8 cellular contexts compared by ENCODE assay signal in genomic region chr4:83548151-83548905, GRCh38. TPM values are rescaled to one million over a fixed set of nuclear protein-coding genes. Genes with fewer than 3 reads are reported as not detected.
DNase-seq lines count a peak whose midpoint lies in the region; ATAC-seq, FAIRE-seq and TF ChIP-seq lines count a peak whose summit lies in the region.

No MANE protein-coding gene starts in this region.

- H3K36me3 Mint-ChIP-seq in mesothelial cell of epicardium = no peaks in the 10 kb centered on the region

- TF ChIP-seq CTCF in breast epithelium (IDR thresholded peaks at IDR 0.05) = no peak
- no peak for TF ChIP-seq CTCF in mesothelial cell of epicardium (IDR thresholded peaks at IDR 0.05; ENCODE audit: unreplicated experiment)

- peak overlapping the region in 1 of 2 donors; percentile 54 for H3K27ac ChIP-seq in breast epithelium

- ATAC-seq in HG02571 (IDR thresholded peaks at IDR 0.05; ENCODE audit: unreplicated experiment) = peak; percentile 90
- peak; percentile 92 for ATAC-seq in stimulated activated naive CD8-positive, alpha-beta T cell treated with anti-CD3 and anti-CD28 coated beads, Interleukin-15, Interleukin-2, amounts not matched to agents 100 U/mL and 50 U/mL, for 24 hours

- H3K4me3 Mint-ChIP-seq in mesothelial cell of epicardium = no peak overlapping the region

- intact Hi-C loops in breast epithelium (cut with DNase I; ENCODE audit: low total_unique reads) = no loop called here

- H3K27ac Mint-ChIP-seq in mesothelial cell of epicardium = peak overlapping the region; percentile 22

- H3K27me3 ChIP-seq in breast epithelium = no peaks in the 10 kb centered on the region

- FAIRE-seq in GM12891 (lab: Jason Lieb, UNC) = peak; percentile 97

- H3K9me3 Mint-ChIP-seq in mesothelial cell of epicardium = no peaks in the 10 kb centered on the region

- TF ChIP-seq POLR2A in GM12891 (IDR thresholded peaks at IDR 0.05; ENCODE audit: low read depth, low read length) = no peak
- TF ChIP-seq POLR2A in breast epithelium (IDR thresholded peaks at IDR 0.05) = no peak

- H3K4me1 Mint-ChIP-seq in mesothelial cell of epicardium = no peaks in the 10 kb centered on the region

- DNase-seq in GM12891 (ENCODE audit: insufficient read length, low spot score) (no peak), MV-4-11 (lab: John Stamatoyannopoulos, UW) (peak; percentile 96), UCSD-AML1 (lab: John Stamatoyannopoulos, UW; ENCODE audit: unreplicated experiment) (peak; percentile 81), breast epithelium (ENCODE audit: low spot score in 2 of 2) (peak; percentile 68 to 76), mesothelial cell of epicardium (ENCODE audit: low spot score in 2 of 2, unreplicated experiment in 2 of 2) (no peak), cortex of kidney (lab: John Stamatoyannopoulos, UW) (no peak)
- peak; percentile 72 for DNase-seq in stimulated activated naive CD8-positive, alpha-beta T cell treated with anti-CD3 and anti-CD28 coated beads, Interleukin-15, Interleukin-2, amounts not matched to agents 100 U/mL and 50 U/mL, for 24 hours

- H3K4me1 ChIP-seq in breast epithelium = no peaks in the 10 kb centered on the region

- no peak overlapping the region for H3K4me3 ChIP-seq in breast epithelium

- H3K36me3 ChIP-seq in breast epithelium = no peaks in the 10 kb centered on the region

- H3K9me3 ChIP-seq in breast epithelium = no peaks in the 10 kb centered on the region

- no peaks in the 10 kb centered on the region for H3K27me3 Mint-ChIP-seq in mesothelial cell of epicardium (ENCODE audit: low read depth)

TF ChIP-seq in GM12891, 5 proteins besides CTCF, POLR2A, EP300 and RAD21:
- TF ChIP-seq POU2F2 (IDR thresholded peaks at IDR 0.05; ENCODE audit: low read depth, low read length) = peak; percentile 80; the same call in 1 of the 2 replicates
- TF ChIP-seq TAF1 (IDR thresholded peaks at IDR 0.05; ENCODE audit: low read depth, low read length) = no peak
- TF ChIP-seq PAX5 (IDR thresholded peaks at IDR 0.05; ENCODE audit: insufficient read depth, low read length, severe bottlenecking) = peak; percentile 50
- no peak for TF ChIP-seq SPI1 (IDR thresholded peaks at IDR 0.05; ENCODE audit: low read depth, low read length)

RNA-seq across cellular contexts. Expression of gene GPAT3, which starts 12.4 kb away (rescaled TPM):
- 0.17 TPM for polyA plus RNA-seq in GM12891 (2012; ENCODE audit: low read depth, missing spikeins)
- total RNA-seq in breast epithelium (1 to 10 TPM; 5.1 to 7.6 (median 5.6) TPM), mesothelial cell of epicardium (0.18 to 0.35 TPM in 2 of 3 replicates, not detected in the other)

Comparison
In these comparisons a context has a peak if more than half of its experiments do, and no peak if none do; other contexts are left out.
1. DNase-seq: peak in MV-4-11 (single experiment), UCSD-AML1 (single experiment), breast epithelium (2 of 2) and stimulated activated naive CD8-positive, alpha-beta T cell treated with anti-CD3 and anti-CD28 coated beads, Interleukin-15, Interleukin-2, amounts not matched to agents 100 U/mL and 50 U/mL, for 24 hours (single experiment); none in GM12891 (single experiment), mesothelial cell of epicardium (0 of 2) and cortex of kidney (single experiment).